ENCODE assay signal across 14 cellular contexts in the genomic region with DNA sequence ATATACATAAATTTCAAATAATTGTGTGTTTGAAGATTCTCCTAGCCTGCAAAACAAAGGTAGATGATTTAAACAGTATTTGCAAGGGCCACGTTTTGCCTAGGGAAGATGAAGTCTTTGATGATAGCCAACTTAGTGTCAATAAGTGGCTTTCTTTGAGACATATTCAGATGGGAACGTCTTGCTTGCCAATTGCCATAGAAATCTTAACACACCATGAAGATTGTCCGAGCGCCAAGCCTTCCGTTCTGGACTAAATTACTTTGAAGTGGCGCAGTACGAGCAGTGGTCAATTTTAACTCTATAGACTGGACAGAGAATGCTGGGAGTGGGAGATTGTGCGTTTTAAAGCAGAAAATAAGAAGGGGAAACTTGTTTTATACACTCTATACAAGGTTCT. TPM values are rescaled to one million over a fixed set of nuclear protein-coding genes. Genes with fewer than 3 reads are reported as not detected.
DNase-seq lines count a peak whose midpoint lies in the region; ATAC-seq and TF ChIP-seq lines count a peak whose summit lies in the region.
"Had no signal": no experiment of that assay in that cellular context is flagged by ENCODE, and none has a peak within 500 bp of the region (broad histone marks: within the 10 kb centered on the region; RNA-seq: fewer than 3 reads in every experiment).

No MANE protein-coding gene starts in this region.

- peaks cover 71% of the 10 kb centered on the region for H3K79me2 ChIP-seq in neural progenitor cell (ENCODE audit: low read depth)

- H3K36me3 ChIP-seq in HUES48 (ENCODE audit: control insufficient read depth, insufficient read depth, low read length) (peaks cover 40% of the 10 kb centered on the region), neural progenitor cell (peaks cover 11% of the 10 kb centered on the region)
- H3K36me3 ChIP-seq: SJCRH30 had no signal

- no peak for TF ChIP-seq CTCF in astrocyte of the cerebellum (IDR thresholded peaks at IDR 0.05; ENCODE audit: low read depth, low read length, missing control alignments)
- TF ChIP-seq CTCF in neural progenitor cell (IDR thresholded peaks at IDR 0.05), result no peak
- TF ChIP-seq CTCF in omental fat pad (IDR thresholded peaks at IDR 0.05), result no peak

- peaks cover 96% of the 10 kb centered on the region for H3F3A ChIP-seq in neural progenitor cell (ENCODE audit: low read depth)

- H3K27me3 Mint-ChIP-seq in neural progenitor cell (ENCODE audit: insufficient read depth, low read depth), result peaks cover 8% of the 10 kb centered on the region
- H3K27me3 Mint-ChIP-seq in activated T-cell treated with anti-CD3 and anti-CD28 coated beads, Interleukin-2, amount 50 U/mL, for 72 hours (ENCODE audit: low read depth), result peaks cover 78% of the 10 kb centered on the region
- H3K27me3 Mint-ChIP-seq in natural killer cell treated with Interleukin-12 subunit alpha and Interleukin-12 subunit beta and Interleukin-15 and Interleukin-18, amount 100 ng/mL, for 72 hours, result peaks cover 51 to 74% of the 10 kb centered on the region in 2 donors

- peak overlapping the region; percentile 64 for H3K4me3 Mint-ChIP-seq in neural progenitor cell
- no peak overlapping the region for H3K4me3 Mint-ChIP-seq in activated T-cell treated with anti-CD3 and anti-CD28 coated beads, Interleukin-2, amount 50 U/mL, for 72 hours
- H3K4me3 Mint-ChIP-seq in natural killer cell treated with Interleukin-12 subunit alpha and Interleukin-12 subunit beta and Interleukin-15 and Interleukin-18, amount 100 ng/mL, for 72 hours, result no peak overlapping the region
- H3K4me3 Mint-ChIP-seq: CD4-positive, alpha-beta memory T cell had no signal

- H3K4me1 ChIP-seq in HUES48 (ENCODE audit: control insufficient read depth, insufficient read depth, low read length) (peaks cover 58% of the 10 kb centered on the region), neural progenitor cell (peaks cover 77% of the 10 kb centered on the region)
- H3K4me1 ChIP-seq: SJCRH30 had no signal

- in situ Hi-C loops in astrocyte of the cerebellum (cut with HindIII; ENCODE audit: low sequenced_read_pairs), result no loop called here

- peak overlapping the region; percentile 65 for H3K27ac Mint-ChIP-seq in neural progenitor cell
- H3K27ac Mint-ChIP-seq in activated T-cell treated with anti-CD3 and anti-CD28 coated beads, Interleukin-2, amount 50 U/mL, for 72 hours, result no peak overlapping the region
- H3K27ac Mint-ChIP-seq in natural killer cell treated with Interleukin-12 subunit alpha and Interleukin-12 subunit beta and Interleukin-15 and Interleukin-18, amount 100 ng/mL, for 72 hours, result no peak overlapping the region

- DNase-seq in DMS79 (lab: John Stamatoyannopoulos, UW) (peak; percentile 52), astrocyte of the cerebellum (ENCODE audit: low read depth) (peak; percentile 75), neural progenitor cell (ENCODE audit: low spot score) (no peak), omental fat pad (ENCODE audit: low spot score) (no peak)
- no peak for DNase-seq in activated T-cell treated with anti-CD3 and anti-CD28 coated beads, Interleukin-2, amount 50 U/mL, for 72 hours
- DNase-seq in natural killer cell treated with Interleukin-12 subunit alpha and Interleukin-12 subunit beta and Interleukin-15 and Interleukin-18, amount 100 ng/mL, for 72 hours (ENCODE audit: low spot score), result no peak
- DNase-seq: CD4-positive, alpha-beta memory T cell; DND-41; GF-D8; KBM-7; NCI-H146; SJCRH30 had no signal

- H3K4me3 ChIP-seq in HUES48 (ENCODE audit: low read depth, low read length) (no peak overlapping the region), astrocyte of the cerebellum (ENCODE audit: low read depth, low read length) (no peak overlapping the region), neural progenitor cell (no peak overlapping the region)
- H3K4me3 ChIP-seq: SJCRH30 had no signal

- peaks cover 78% of the 10 kb centered on the region for H3K4me1 Mint-ChIP-seq in neural progenitor cell
- peaks cover 13% of the 10 kb centered on the region for H3K4me1 Mint-ChIP-seq in activated T-cell treated with anti-CD3 and anti-CD28 coated beads, Interleukin-2, amount 50 U/mL, for 72 hours (ENCODE audit: low read depth)
- peaks cover 0 to 4% of the 10 kb centered on the region in 2 donors for H3K4me1 Mint-ChIP-seq in natural killer cell treated with Interleukin-12 subunit alpha and Interleukin-12 subunit beta and Interleukin-15 and Interleukin-18, amount 100 ng/mL, for 72 hours (ENCODE audit: low read depth in 2 of 2)

- peak overlapping the region; percentile 93 for H3K4me2 ChIP-seq in neural progenitor cell

- H3K27me3 ChIP-seq in HUES48 (ENCODE audit: control insufficient read depth, insufficient read depth, low read length), result peaks cover 80% of the 10 kb centered on the region
- peaks cover 11% of the 10 kb centered on the region for H3K27me3 ChIP-seq in neural progenitor cell
- H3K27me3 ChIP-seq: SJCRH30 had no signal

- no peak for ATAC-seq in omental fat pad (ENCODE audit: low FRiP score)
- no peak for ATAC-seq in activated T-cell treated with anti-CD3 and anti-CD28 coated beads, Interleukin-2, amount 50 U/mL, for 72 hours (replicated peaks in 1 of 2)
- ATAC-seq in natural killer cell treated with Interleukin-12 subunit alpha and Interleukin-12 subunit beta and Interleukin-15 and Interleukin-18, amount 100 ng/mL, for 72 hours, result no peak

- H4K20me1 ChIP-seq in neural progenitor cell (ENCODE audit: low read depth), result peaks cover 52% of the 10 kb centered on the region

- H3K9ac ChIP-seq in HUES48 (ENCODE audit: low read depth, low read length) (no peak overlapping the region), neural progenitor cell (no peak overlapping the region)

- no peak overlapping the region for H2AFZ ChIP-seq in neural progenitor cell (replicated peaks)

- H3K36me3 Mint-ChIP-seq in neural progenitor cell, result peaks cover 26% of the 10 kb centered on the region
- H3K36me3 Mint-ChIP-seq in activated T-cell treated with anti-CD3 and anti-CD28 coated beads, Interleukin-2, amount 50 U/mL, for 72 hours (ENCODE audit: insufficient read depth in 2 of 2), result peaks cover 0 to 3% of the 10 kb centered on the region in 2 donors
- no peaks in the 10 kb centered on the region for H3K36me3 Mint-ChIP-seq in natural killer cell treated with Interleukin-12 subunit alpha and Interleukin-12 subunit beta and Interleukin-15 and Interleukin-18, amount 100 ng/mL, for 72 hours
- H3K36me3 Mint-ChIP-seq: CD4-positive, alpha-beta memory T cell had no signal

- H3K9me3 Mint-ChIP-seq in neural progenitor cell, result no peaks in the 10 kb centered on the region
- H3K9me3 Mint-ChIP-seq in activated T-cell treated with anti-CD3 and anti-CD28 coated beads, Interleukin-2, amount 50 U/mL, for 72 hours, result no peaks in the 10 kb centered on the region
- no peaks in the 10 kb centered on the region for H3K9me3 Mint-ChIP-seq in natural killer cell treated with Interleukin-12 subunit alpha and Interleukin-12 subunit beta and Interleukin-15 and Interleukin-18, amount 100 ng/mL, for 72 hours

- H3K9me3 ChIP-seq in HUES48 (ENCODE audit: control insufficient read depth, insufficient read depth, low read length), result no peaks in the 10 kb centered on the region
- no peaks in the 10 kb centered on the region for H3K9me3 ChIP-seq in neural progenitor cell (ENCODE audit: low read depth)
- H3K9me3 ChIP-seq: SJCRH30 had no signal

- H3K27ac ChIP-seq in HUES48 (ENCODE audit: low read depth, low read length), result peak overlapping the region; percentile 33
- no peak overlapping the region for H3K27ac ChIP-seq in neural progenitor cell
- H3K27ac ChIP-seq: RWPE1, SJCRH30 had no signal

RNA-seq across cellular contexts. Expression of a gene that starts 9.9 kb away (rescaled TPM):
- total RNA-seq in neural progenitor cell (ENCODE audit: low replicate concordance), result 29.0 and 35.7 TPM in 2 replicates
- not detected for total RNA-seq in omental fat pad
- total RNA-seq in activated T-cell treated with anti-CD3 and anti-CD28 coated beads, Interleukin-2, amount 50 U/mL, for 72 hours, result not detected
- not detected for total RNA-seq in natural killer cell treated with Interleukin-12 subunit alpha and Interleukin-12 subunit beta and Interleukin-15 and Interleukin-18, amount 100 ng/mL, for 72 hours
- total RNA-seq: CD4-positive, alpha-beta memory T cell had no signal

RNA-seq across cellular contexts. Expression of a gene that starts 19.9 kb away (rescaled TPM):
- total RNA-seq in neural progenitor cell (ENCODE audit: low replicate concordance), result 52.4 and 87.3 TPM in 2 replicates
- not detected for total RNA-seq in omental fat pad
- total RNA-seq in activated T-cell treated with anti-CD3 and anti-CD28 coated beads, Interleukin-2, amount 50 U/mL, for 72 hours, result under 1 TPM in 1 of 2 donors, not detected in 1; 0.25 TPM
- 1 to 10 TPM in 1 of 2 donors, not detected in 1; 3.4 TPM for total RNA-seq in natural killer cell treated with Interleukin-12 subunit alpha and Interleukin-12 subunit beta and Interleukin-15 and Interleukin-18, amount 100 ng/mL, for 72 hours
- total RNA-seq: CD4-positive, alpha-beta memory T cell had no signal

Comparison
In these comparisons a context has a peak if more than half of its experiments do, and no peak if none do; other contexts are left out.
1. DNase-seq: peak in DMS79 (single experiment) and astrocyte of the cerebellum (single experiment); none in neural progenitor cell (single experiment), omental fat pad (single experiment), activated T-cell treated with anti-CD3 and anti-CD28 coated beads, Interleukin-2, amount 50 U/mL, for 72 hours (0 of 2) and natural killer cell treated with Interleukin-12 subunit alpha and Interleukin-12 subunit beta and Interleukin-15 and Interleukin-18, amount 100 ng/mL, for 72 hours (single experiment).
2. RNA of a gene that starts 9.9 kb away (total RNA-seq): 29.0 to 35.7 TPM in neural progenitor cell; not detected in omental fat pad, not detected in activated T-cell treated with anti-CD3 and anti-CD28 coated beads, Interleukin-2, amount 50 U/mL, for 72 hours and not detected in natural killer cell treated with Interleukin-12 subunit alpha and Interleukin-12 subunit beta and Interleukin-15 and Interleukin-18, amount 100 ng/mL, for 72 hours; every median in the first group is over 10 times any median in the second.
3. RNA of a gene that starts 19.9 kb away (total RNA-seq): 52.4 to 87.3 TPM in neural progenitor cell; 3.4 TPM in natural killer cell treated with Interleukin-12 subunit alpha and Interleukin-12 subunit beta and Interleukin-15 and Interleukin-18, amount 100 ng/mL, for 72 hours, 0.25 TPM in activated T-cell treated with anti-CD3 and anti-CD28 coated beads, Interleukin-2, amount 50 U/mL, for 72 hours and not detected in omental fat pad; every median in the first group is over 10 times any median in the second.